In the genomic region with DNA sequence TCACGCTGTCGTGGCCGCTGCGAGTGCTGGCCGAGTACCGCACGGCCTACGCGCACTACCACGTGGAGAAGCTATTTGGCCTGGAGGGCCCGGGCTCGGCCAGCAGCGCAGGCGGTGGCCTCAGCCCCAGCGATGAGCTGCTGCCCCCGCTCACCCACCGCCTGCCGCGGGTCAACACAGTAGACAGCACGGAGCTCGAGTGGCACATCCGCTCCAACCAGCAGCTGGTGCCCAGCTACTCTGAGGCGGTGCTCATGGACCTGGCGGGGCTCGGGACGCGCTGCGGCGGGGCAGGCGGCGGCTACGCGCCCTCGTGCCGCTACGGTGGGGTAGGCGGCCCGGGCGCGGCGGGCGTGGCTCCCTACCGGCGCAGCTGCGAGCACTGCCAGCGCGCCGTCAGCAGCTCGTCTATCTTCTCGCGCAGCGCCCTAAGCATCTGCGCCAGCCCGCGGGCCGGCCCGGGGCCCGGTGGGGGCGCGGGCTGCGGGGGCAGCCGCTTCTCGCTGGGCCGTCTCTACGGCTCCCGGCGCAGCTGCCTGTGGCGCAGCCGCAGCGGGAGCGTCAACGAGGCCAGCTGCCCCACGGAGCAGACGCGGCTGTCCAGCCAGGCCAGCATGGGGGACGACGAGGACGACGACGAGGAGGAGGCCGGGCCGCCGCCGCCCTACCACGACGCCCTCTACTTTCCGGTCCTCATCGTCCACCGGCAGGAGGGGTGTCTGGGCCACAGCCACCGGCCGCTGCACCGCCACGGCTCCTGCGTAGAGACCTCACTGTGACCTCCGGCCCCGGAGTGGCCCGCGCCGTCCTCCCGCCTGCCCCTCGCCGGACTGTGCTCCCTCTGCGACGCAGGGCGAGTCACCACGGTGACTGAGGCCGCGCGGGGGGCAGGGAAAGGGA, we compare ENCODE assay signal across 12 cellular contexts. TPM values are rescaled to one million over a fixed set of nuclear protein-coding genes. Genes with fewer than 3 reads are reported as not detected.
A peak's percentile ranks its signal among the peaks of the same experiment; 100 is the strongest.
DNase-seq lines count a peak whose midpoint lies in the region; ATAC-seq and TF ChIP-seq lines count a peak whose summit lies in the region.
"Had no signal": no experiment of that assay in that cellular context is flagged by ENCODE, and none has a peak within 500 bp of the region (broad histone marks: within the 10 kb centered on the region; RNA-seq: fewer than 3 reads in every experiment).

No MANE protein-coding gene starts in this region.

- WGBS in upper lobe of left lung, 2 donors, result 22 to 51% methylated on average over 10 to 19 of the region's 109 CpGs

- no peaks in the 10 kb centered on the region for H3K36me3 ChIP-seq in upper lobe of left lung

- H3K27me3 ChIP-seq in upper lobe of left lung, result peaks cover 0 to 37% (median 19%) of the 10 kb centered on the region in 4 donors

- peaks cover 81% of the 10 kb centered on the region for H3K27me3 Mint-ChIP-seq in central memory CD8-positive, alpha-beta T cell
- H3K27me3 Mint-ChIP-seq in memory B cell, result peaks cover 41% of the 10 kb centered on the region

- peaks cover 9 to 15% (median 11%) of the 10 kb centered on the region in 4 donors for H3K4me1 ChIP-seq in upper lobe of left lung

- no peak for TF ChIP-seq EP300 in upper lobe of left lung (IDR thresholded peaks at IDR 0.05)

- H3K4me3 Mint-ChIP-seq in central memory CD8-positive, alpha-beta T cell, result no peak overlapping the region
- H3K4me3 Mint-ChIP-seq in memory B cell, result no peak overlapping the region

- ATAC-seq in central memory CD8-positive, alpha-beta T cell (replicated peaks; ENCODE audit: extremely low read depth, poor library complexity, severe bottlenecking), result peak; percentile 59
- ATAC-seq in memory B cell (ENCODE audit: low read depth), result peak; percentile 81
- peak in 1 of 2 donors; percentile 45 for ATAC-seq in upper lobe of left lung (ENCODE audit: low FRiP score in 2 of 2)
- no peak for ATAC-seq in GM21786 (IDR thresholded peaks at IDR 0.05; ENCODE audit: unreplicated experiment)

- H3K9me3 ChIP-seq in upper lobe of left lung, result no peaks in the 10 kb centered on the region

- peaks cover 3% of the 10 kb centered on the region for H3K4me1 Mint-ChIP-seq in central memory CD8-positive, alpha-beta T cell
- peaks cover 7% of the 10 kb centered on the region for H3K4me1 Mint-ChIP-seq in memory B cell

- H3K36me3 Mint-ChIP-seq in central memory CD8-positive, alpha-beta T cell (ENCODE audit: insufficient read depth), result peaks cover 5% of the 10 kb centered on the region
- peaks cover 3% of the 10 kb centered on the region for H3K36me3 Mint-ChIP-seq in memory B cell

- no peak for TF ChIP-seq CTCF in upper lobe of left lung (IDR thresholded peaks at IDR 0.05)

- no peak overlapping the region for H3K27ac ChIP-seq in upper lobe of left lung

- peak; percentile 71 for DNase-seq in activated effector memory CD4-positive, alpha-beta T cell treated with anti-CD3 and anti-CD28 coated beads, Interleukin-2, amount 50 U/mL, for 16 hours
- DNase-seq in activated effector memory CD4-positive, alpha-beta T cell treated with Interleukin-2 at 50 U/mL for 16 hours, result no peak
- no peak for DNase-seq in central memory CD8-positive, alpha-beta T cell (ENCODE audit: low spot score in 2 of 2)
- no peak for DNase-seq in memory B cell (ENCODE audit: low spot score in 2 of 2)
- DNase-seq in upper lobe of left lung, result peak in 1 of 2 donors; percentile 91
- no peak for DNase-seq in NCI-H226
- DNase-seq in SIG-M5 (lab: John Stamatoyannopoulos, UW), result no peak
- DNase-seq: Calu3, cortex of kidney, NCI-H2171 had no signal

- TF ChIP-seq POLR2A in upper lobe of left lung (IDR thresholded peaks at IDR 0.05), result no peak

- peak overlapping the region in 3 of 4 donors; percentile 16 to 45 (median 36) for H3K4me3 ChIP-seq in upper lobe of left lung

- no peaks in the 10 kb centered on the region for H3K9me3 Mint-ChIP-seq in central memory CD8-positive, alpha-beta T cell
- H3K9me3 Mint-ChIP-seq in memory B cell, result no peaks in the 10 kb centered on the region

- no peak overlapping the region for H3K27ac Mint-ChIP-seq in central memory CD8-positive, alpha-beta T cell (ENCODE audit: low read depth)
- H3K27ac Mint-ChIP-seq in memory B cell, result no peak overlapping the region

RNA-seq across cellular contexts. Expression of gene TMEM151B, which starts 5.7 kb away (rescaled TPM):
- not detected for total RNA-seq in upper lobe of left lung
- total RNA-seq: Calu3, liver had no signal

RNA-seq across cellular contexts. Expression of gene NFKBIE, which starts 10.6 kb away (rescaled TPM):
- 10 to 100 TPM in 5 of 6 donors, 1 to 10 TPM in 1; 7.8 to 27.0 (median 13.6) TPM for total RNA-seq in upper lobe of left lung

RNA-seq across cellular contexts. Expression of gene SLC35B2, which starts 18.7 kb away (rescaled TPM):
- 10 to 100 TPM; 14.6 to 44.8 (median 29.8) TPM for total RNA-seq in upper lobe of left lung

RNA-seq across cellular contexts. Expression of gene HSP90AB1, which starts 29.1 kb away (rescaled TPM):
- total RNA-seq in upper lobe of left lung, result 100 to 1,000 TPM; 175 to 656 (median 471) TPM

RNA-seq across cellular contexts. Expression of gene AARS2, which starts 37.1 kb away (rescaled TPM):
- total RNA-seq in upper lobe of left lung, result 10 to 100 TPM; 11.1 to 23.0 (median 12.0) TPM
